In the genomic region with DNA sequence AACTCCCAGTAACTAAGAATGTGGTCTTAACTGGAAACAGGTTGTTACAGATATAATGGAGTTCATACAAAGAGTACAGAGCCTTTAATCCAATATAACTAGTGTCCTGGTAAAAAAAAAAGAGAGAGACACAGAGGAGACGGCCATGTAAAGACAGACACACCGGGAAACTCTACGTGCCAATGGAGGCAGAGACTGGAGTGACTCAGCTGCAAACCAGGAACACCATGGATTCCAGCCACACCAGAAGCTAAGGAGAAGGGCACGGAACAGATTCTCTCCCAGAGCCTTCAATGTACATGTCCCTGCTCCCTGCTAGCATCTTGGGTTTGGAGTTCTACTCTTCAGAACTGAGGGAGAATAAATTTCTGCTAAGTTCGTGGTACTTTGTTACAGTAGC, we compare ENCODE assay signal across 12 cellular contexts. TPM values are rescaled to one million over a fixed set of nuclear protein-coding genes. Genes with fewer than 3 reads are reported as not detected.
DNase-seq lines count a peak whose midpoint lies in the region; ATAC-seq and TF ChIP-seq lines count a peak whose summit lies in the region.
"Had no signal": no experiment of that assay in that cellular context is flagged by ENCODE, and none has a peak within 500 bp of the region (broad histone marks: within the 10 kb centered on the region; RNA-seq: fewer than 3 reads in every experiment).

No MANE protein-coding gene starts in this region.

- H3K27ac ChIP-seq in MM.1S (ENCODE audit: low read length): no peak overlapping the region
- H3K27ac ChIP-seq in neural progenitor cell: no peak overlapping the region
- no peak overlapping the region for H3K27ac ChIP-seq in stomach
- H3K27ac ChIP-seq: colonic mucosa had no signal

- WGBS in stomach, 5 donors: 80 to 88% (median 84%) methylated on average over 5 of the region's 5 CpGs

- H3K36me3 ChIP-seq in MM.1S (replicated peaks; ENCODE audit: insufficient read depth, low read length) (no peaks in the 10 kb centered on the region), neural progenitor cell (no peaks in the 10 kb centered on the region), stomach (peaks cover 0 to 6% (median 0%) of the 10 kb centered on the region in 4 donors)
- H3K36me3 ChIP-seq: colonic mucosa had no signal

- no peak for ATAC-seq in effector memory CD8-positive, alpha-beta T cell (replicated peaks)

- TF ChIP-seq CTCF in MM.1S (IDR thresholded peaks at IDR 0.05; ENCODE audit: low read length): no peak
- TF ChIP-seq CTCF in neural progenitor cell (IDR thresholded peaks at IDR 0.05): no peak
- no peak for TF ChIP-seq CTCF in stomach (IDR thresholded peaks at IDR 0.05)

- H3K4me1 ChIP-seq in MM.1S (ENCODE audit: low read length) (peaks cover 14% of the 10 kb centered on the region), neural progenitor cell (peaks cover 6% of the 10 kb centered on the region), stomach (peaks cover 9 to 37% (median 27%) of the 10 kb centered on the region in 4 donors)

- no peak overlapping the region for H3K4me3 ChIP-seq in MM.1S (ENCODE audit: low read length)
- no peak overlapping the region for H3K4me3 ChIP-seq in neural progenitor cell
- H3K4me3 ChIP-seq in stomach: peak overlapping the region in 1 of 4 donors; percentile 76
- H3K4me3 ChIP-seq: colonic mucosa had no signal

- peaks cover 40% of the 10 kb centered on the region for H3K4me1 Mint-ChIP-seq in T-helper 2 cell treated with Interferon-gamma antibody and Interleukin-4, amounts not matched to agents 5 μg/mL and 100 μg/mL, for 36 hours (ENCODE audit: low read depth)
- peaks cover 45 to 68% of the 10 kb centered on the region in 2 donors for H3K4me1 Mint-ChIP-seq in effector memory CD8-positive, alpha-beta T cell (ENCODE audit: low read depth in 2 of 2)
- peaks cover 24% of the 10 kb centered on the region for H3K4me1 Mint-ChIP-seq in neural progenitor cell

- no peaks in the 10 kb centered on the region for H3K9me3 Mint-ChIP-seq in T-helper 2 cell treated with Interferon-gamma antibody and Interleukin-4, amounts not matched to agents 5 μg/mL and 100 μg/mL, for 36 hours
- no peaks in the 10 kb centered on the region for H3K9me3 Mint-ChIP-seq in effector memory CD8-positive, alpha-beta T cell
- H3K9me3 Mint-ChIP-seq in neural progenitor cell: peaks cover 4% of the 10 kb centered on the region
- H3K9me3 Mint-ChIP-seq: memory B cell had no signal

- no peak for TF ChIP-seq EP300 in stomach (IDR thresholded peaks at IDR 0.05)

- no peak overlapping the region for H2AFZ ChIP-seq in MM.1S (ENCODE audit: low read length)
- H2AFZ ChIP-seq in neural progenitor cell (replicated peaks): no peak overlapping the region

- peaks cover 64% of the 10 kb centered on the region for H3K36me3 Mint-ChIP-seq in T-helper 2 cell treated with Interferon-gamma antibody and Interleukin-4, amounts not matched to agents 5 μg/mL and 100 μg/mL, for 36 hours (ENCODE audit: low read depth)
- peaks cover 60% of the 10 kb centered on the region for H3K36me3 Mint-ChIP-seq in effector memory CD8-positive, alpha-beta T cell (ENCODE audit: insufficient read depth)
- peaks cover 45% of the 10 kb centered on the region for H3K36me3 Mint-ChIP-seq in neural progenitor cell

- DNase-seq in T-helper 2 cell treated with Interferon-gamma antibody and Interleukin-4, amounts not matched to agents 5 μg/mL and 100 μg/mL, for 36 hours (ENCODE audit: low spot score): no peak
- DNase-seq in T-helper 2 cell (no peak), MM.1S (no peak), neural progenitor cell (ENCODE audit: low spot score) (no peak), occipital lobe (lab: John Stamatoyannopoulos, UW) (no peak), stomach (no peak)
- DNase-seq in effector memory CD8-positive, alpha-beta T cell: no peak
- no peak for DNase-seq in stimulated activated CD4-positive, alpha-beta T cell treated with anti-CD3 and anti-CD28 coated beads, Interleukin-4, amount 100 ng/mL, for 1 hour
- DNase-seq: colonic mucosa, H7, NCI-H748 treated with DMSO at 0.1 percent for 48 hours had no signal

- H3K9me3 ChIP-seq in MM.1S (replicated peaks; ENCODE audit: insufficient read depth, low read length) (no peaks in the 10 kb centered on the region), neural progenitor cell (ENCODE audit: low read depth) (no peaks in the 10 kb centered on the region), stomach (no peaks in the 10 kb centered on the region)
- H3K9me3 ChIP-seq: colonic mucosa had no signal

- no peaks in the 10 kb centered on the region for H3K27me3 Mint-ChIP-seq in T-helper 2 cell treated with Interferon-gamma antibody and Interleukin-4, amounts not matched to agents 5 μg/mL and 100 μg/mL, for 36 hours (ENCODE audit: low read depth)
- H3K27me3 Mint-ChIP-seq in effector memory CD8-positive, alpha-beta T cell: no peaks in the 10 kb centered on the region
- H3K27me3 Mint-ChIP-seq in neural progenitor cell (ENCODE audit: insufficient read depth, low read depth): peaks cover 7% of the 10 kb centered on the region
- H3K27me3 Mint-ChIP-seq: memory B cell had no signal

- no peaks in the 10 kb centered on the region for H3K9me2 ChIP-seq in MM.1S (replicated peaks; ENCODE audit: insufficient read depth, low read length)

- H4K20me1 ChIP-seq in MM.1S (ENCODE audit: insufficient read depth, low read length): peaks cover 54% of the 10 kb centered on the region
- H4K20me1 ChIP-seq in neural progenitor cell (ENCODE audit: low read depth): peaks cover 31% of the 10 kb centered on the region

- H3K4me3 Mint-ChIP-seq in T-helper 2 cell treated with Interferon-gamma antibody and Interleukin-4, amounts not matched to agents 5 μg/mL and 100 μg/mL, for 36 hours: peak overlapping the region; percentile 98
- H3K4me3 Mint-ChIP-seq in effector memory CD8-positive, alpha-beta T cell: peak overlapping the region; percentile 99 to 100
- H3K4me3 Mint-ChIP-seq in neural progenitor cell: peak overlapping the region; percentile 100
- H3K4me3 Mint-ChIP-seq: memory B cell had no signal

- H3K9ac ChIP-seq in MM.1S (ENCODE audit: low read length): no peak overlapping the region
- H3K9ac ChIP-seq in neural progenitor cell: no peak overlapping the region

- intact Hi-C loops in stomach (cut with DNase I; ENCODE audit: low total_unique reads): no loop called here

- H3F3A ChIP-seq in MM.1S (ENCODE audit: insufficient read depth, low read length) (peaks cover 33% of the 10 kb centered on the region), neural progenitor cell (ENCODE audit: low read depth) (peaks cover 19% of the 10 kb centered on the region)

- H3K79me2 ChIP-seq in MM.1S (ENCODE audit: low read length) (peaks cover 92% of the 10 kb centered on the region), neural progenitor cell (ENCODE audit: low read depth) (peaks cover 92% of the 10 kb centered on the region)

- peak overlapping the region; percentile 3 for H3K27ac Mint-ChIP-seq in T-helper 2 cell treated with Interferon-gamma antibody and Interleukin-4, amounts not matched to agents 5 μg/mL and 100 μg/mL, for 36 hours
- no peak overlapping the region for H3K27ac Mint-ChIP-seq in effector memory CD8-positive, alpha-beta T cell
- no peak overlapping the region for H3K27ac Mint-ChIP-seq in neural progenitor cell
- H3K27ac Mint-ChIP-seq: memory B cell had no signal

- no peak for TF ChIP-seq POLR2A in stomach (IDR thresholded peaks at IDR 0.05)

- H3K4me2 ChIP-seq in MM.1S (ENCODE audit: low read depth, low read length) (peak overlapping the region; percentile 93; the same call in 1 of the 2 replicates), neural progenitor cell (peak overlapping the region; percentile 79)

- H3K27me3 ChIP-seq in MM.1S (replicated peaks; ENCODE audit: insufficient read depth, low read length): no peaks in the 10 kb centered on the region
- no peaks in the 10 kb centered on the region for H3K27me3 ChIP-seq in neural progenitor cell
- H3K27me3 ChIP-seq in stomach: no peaks in the 10 kb centered on the region
- H3K27me3 ChIP-seq: colonic mucosa had no signal

RNA-seq across cellular contexts. Expression of a gene that starts 4.5 kb away (rescaled TPM):
- total RNA-seq in neural progenitor cell (ENCODE audit: low replicate concordance): 23.8 and 25.1 TPM in 2 replicates
- total RNA-seq in occipital lobe: 25.9 TPM
- total RNA-seq in stomach: 10 to 100 TPM in 3 of 5 donors, 1 to 10 TPM in 2; 6.1 to 27.8 (median 13.4) TPM
- 1 to 10 TPM; 4.4 to 6.0 (median 5.2) TPM for polyA plus RNA-seq in stomach

RNA-seq across cellular contexts. Expression of a gene that starts 16.1 kb away (rescaled TPM):
- total RNA-seq in neural progenitor cell (ENCODE audit: low replicate concordance): not detected in 2 replicates
- total RNA-seq in occipital lobe: not detected
- not detected for total RNA-seq in stomach
- not detected for polyA plus RNA-seq in stomach
- total RNA-seq: colonic mucosa, H7 had no signal
